ENCODE assay signal across 3 cellular contexts in the genomic region with DNA sequence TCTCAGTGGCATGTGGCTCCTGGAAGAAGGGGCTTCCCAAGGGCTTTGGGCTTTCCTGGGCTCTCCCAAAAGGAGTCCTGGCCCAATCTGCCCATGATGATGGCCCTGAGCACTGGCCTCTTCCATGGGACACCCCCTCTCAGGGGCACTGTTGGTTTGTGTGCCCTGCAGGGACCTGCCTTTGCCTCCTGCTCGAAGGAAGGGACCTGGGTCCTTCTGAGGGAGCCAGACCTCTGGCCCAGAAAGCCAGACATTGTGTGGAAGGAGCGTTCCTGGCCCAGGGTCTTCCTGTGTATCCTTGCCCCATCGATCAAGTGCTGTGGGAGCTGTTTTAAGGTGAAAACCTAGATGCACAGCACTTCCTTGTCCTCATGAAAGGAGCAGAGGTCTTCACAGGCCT.
"Had no signal": no experiment of that assay in that cellular context is flagged by ENCODE, and none has a peak within 500 bp of the region (broad histone marks: within the 10 kb centered on the region; RNA-seq: fewer than 3 reads in every experiment).

No MANE protein-coding gene starts in this region.

- ATAC-seq: GM12878 had no signal

- DNase-seq: GDM1, GF-D8 had no signal

- H3K4me3 ChIP-seq: GM12878 had no signal
